ENCODE assay signal across 15 cellular contexts in the genomic region with DNA sequence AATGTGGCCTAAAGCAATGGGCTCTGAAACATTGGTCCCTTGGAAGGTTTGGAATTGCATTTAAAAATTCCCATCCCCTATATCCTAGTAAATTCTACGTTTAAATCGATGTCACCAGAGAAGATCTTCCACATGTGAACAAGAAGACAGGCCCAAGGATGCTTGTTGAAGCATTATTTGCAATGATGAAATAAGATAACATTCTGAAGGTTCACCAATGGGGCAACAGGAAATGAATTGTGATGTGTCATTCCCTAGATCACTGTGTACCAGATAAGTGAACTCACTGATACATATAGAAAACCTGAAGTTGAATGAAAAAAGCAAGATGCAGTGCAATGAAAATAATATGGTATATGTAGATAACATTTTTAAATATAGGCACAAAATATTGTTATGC.
DNase-seq lines count a peak whose midpoint lies in the region; ATAC-seq, FAIRE-seq and TF ChIP-seq lines count a peak whose summit lies in the region.
"Had no signal": no experiment of that assay in that cellular context is flagged by ENCODE, and none has a peak within 500 bp of the region (broad histone marks: within the 10 kb centered on the region; RNA-seq: fewer than 3 reads in every experiment).

No MANE protein-coding gene starts in this region.

- no peak overlapping the region for H3K4me3 ChIP-seq in NB4 (ENCODE audit: low read depth, low read length)
- H3K4me3 ChIP-seq in left ventricle myocardium inferior, result no peak overlapping the region
- H3K4me3 ChIP-seq in small intestine (ENCODE audit: low read depth in 1 of 2, low read length in 2 of 2), result no peak overlapping the region
- H3K4me3 ChIP-seq: smooth muscle cell had no signal

- no peak for ATAC-seq in HG03139 (IDR thresholded peaks at IDR 0.05; ENCODE audit: unreplicated experiment)
- ATAC-seq: activated CD8-positive, alpha-beta memory T cell treated with anti-CD3 and anti-CD28 coated beads, Interleukin-2, amount 10 ng/mL, durations not matched to agents 7 days and 5 days; activated naive CD8-positive, alpha-beta T cell treated with anti-CD3 and anti-CD28 coated beads, Interleukin-2, amount 50 U/mL, for 24 hours; naive thymus-derived CD8-positive, alpha-beta T cell had no signal

- H3K27me3 ChIP-seq in left ventricle myocardium inferior (ENCODE audit: low read depth), result no peaks in the 10 kb centered on the region
- H3K27me3 ChIP-seq in small intestine (ENCODE audit: control insufficient read depth in 2 of 2, insufficient read depth in 2 of 2, low read length in 2 of 2), result no peaks in the 10 kb centered on the region

- in situ Hi-C loops in Caki2 (cut with HindIII; ENCODE audit: low pct_unique_long_range_greater_than_20kb, low sequenced_read_pairs), result no loop called here

- intact Hi-C loops in left ventricle myocardium inferior (cut with micrococcal nuclease), result no loop called here

- whole genome bisulfite sequencing in small intestine, 3 donors, result 77 to 90% (median 87%) methylated on average over 2 of the region's 2 CpGs

- H3K4me1 ChIP-seq in left ventricle myocardium inferior, result peaks cover 6% of the 10 kb centered on the region
- no peaks in the 10 kb centered on the region for H3K4me1 ChIP-seq in small intestine (ENCODE audit: control insufficient read depth in 2 of 2, insufficient read depth in 1 of 2, low read depth in 1 of 2, low read length in 1 of 2)

- TF ChIP-seq POLR2A in NB4 (IDR thresholded peaks at IDR 0.05; ENCODE audit: extremely low read depth, insufficient read length), result no peak

- H3K27ac ChIP-seq in left ventricle myocardium inferior (replicated peaks) (no peak overlapping the region), small intestine (ENCODE audit: low read depth in 1 of 2, low read length in 1 of 2) (no peak overlapping the region)

- no peaks in the 10 kb centered on the region for H3K9me3 ChIP-seq in left ventricle myocardium inferior (replicated peaks)
- no peaks in the 10 kb centered on the region for H3K9me3 ChIP-seq in small intestine (ENCODE audit: control insufficient read depth, low read depth)

- TF ChIP-seq CTCF in NB4 (IDR thresholded peaks at IDR 0.05; ENCODE audit: low read depth, low read length) (no peak), left ventricle myocardium inferior (IDR thresholded peaks at IDR 0.05; ENCODE audit: borderline replicate concordance) (no peak)

- DNase-seq in Caki2 (ENCODE audit: low read depth), result peak; percentile 65
- peak; percentile 49 for DNase-seq in NB4 (ENCODE audit: low read depth)
- peak; percentile 83 for DNase-seq in amniotic epithelial cell (ENCODE audit: low read depth)
- peak; percentile 14 to 65 for DNase-seq in lung microvascular endothelial cell (ENCODE audit: low read depth in 2 of 2)
- no peak for DNase-seq in left ventricle myocardium inferior
- no peak for DNase-seq in NCI-H187 (lab: John Stamatoyannopoulos, UW)
- DNase-seq in small intestine, result no peak
- DNase-seq: activated CD8-positive, alpha-beta memory T cell treated with anti-CD3 and anti-CD28 coated beads, Interleukin-2, amount 10 ng/mL, durations not matched to agents 7 days and 5 days; activated naive CD8-positive, alpha-beta T cell treated with anti-CD3 and anti-CD28 coated beads, Interleukin-2, amount 50 U/mL, for 24 hours; CD8-positive, alpha-beta memory T cell; naive thymus-derived CD8-positive, alpha-beta T cell; NCI-H1105; T-helper 9 cell had no signal

- no peaks in the 10 kb centered on the region for H3K36me3 ChIP-seq in left ventricle myocardium inferior
- H3K36me3 ChIP-seq in small intestine (ENCODE audit: control insufficient read depth in 2 of 2, insufficient read depth in 2 of 2, low read length in 2 of 2), result no peaks in the 10 kb centered on the region

- no peak for FAIRE-seq in small intestine (lab: Jason Lieb, UNC)

Comparison
In these comparisons a context has a peak if more than half of its experiments do, and no peak if none do; other contexts are left out.
1. DNase-seq: peak in Caki2 (single experiment), NB4 (single experiment), amniotic epithelial cell (single experiment) and lung microvascular endothelial cell (2 of 2); none in left ventricle myocardium inferior (single experiment), NCI-H187 (0 of 2) and small intestine (single experiment).